In the genomic region with DNA sequence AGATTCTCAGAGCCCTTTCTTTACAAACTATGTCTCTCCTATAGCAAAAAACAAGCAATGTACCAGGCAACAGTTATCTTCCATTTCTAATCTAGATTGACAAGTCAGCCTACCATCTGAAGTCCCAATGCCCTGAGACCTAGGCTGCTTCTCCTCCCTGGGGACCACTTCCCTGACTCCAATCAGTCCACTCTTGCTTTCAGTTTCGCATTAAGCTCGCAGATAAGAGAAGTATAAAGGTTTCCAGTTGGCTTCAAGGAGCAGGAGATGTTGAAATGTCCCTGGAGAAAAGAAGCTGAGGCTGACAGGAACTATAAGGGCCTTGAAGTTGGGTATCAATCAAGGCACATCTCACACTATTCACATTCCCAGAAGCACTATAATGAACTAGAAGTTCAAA, we compare ENCODE assay signal across 9 cellular contexts. TPM values are rescaled to one million over a fixed set of nuclear protein-coding genes. Genes with fewer than 3 reads are reported as not detected.
DNase-seq lines count a peak whose midpoint lies in the region; ATAC-seq, FAIRE-seq and TF ChIP-seq lines count a peak whose summit lies in the region.
"Had no signal": no experiment of that assay in that cellular context is flagged by ENCODE, and none has a peak within 500 bp of the region (broad histone marks: within the 10 kb centered on the region; RNA-seq: fewer than 3 reads in every experiment).

No MANE protein-coding gene starts in this region.

- no peaks in the 10 kb centered on the region for H3K9me3 ChIP-seq in thoracic aorta

- peak overlapping the region in 1 of 2 donors; percentile 36 for H3K27ac ChIP-seq in thoracic aorta

- H3K9me3 Mint-ChIP-seq in activated naive CD4-positive, alpha-beta T cell treated with anti-CD3 and anti-CD28 coated beads, Interleukin-2, amount 10 ng/mL, durations not matched to agents 7 days and 5 days = no peaks in the 10 kb centered on the region
- no peaks in the 10 kb centered on the region for H3K9me3 Mint-ChIP-seq in central memory CD8-positive, alpha-beta T cell

- H3K4me3 Mint-ChIP-seq in activated naive CD4-positive, alpha-beta T cell treated with anti-CD3 and anti-CD28 coated beads, Interleukin-2, amount 10 ng/mL, durations not matched to agents 7 days and 5 days = no peak overlapping the region
- no peak overlapping the region for H3K4me3 Mint-ChIP-seq in central memory CD8-positive, alpha-beta T cell

- H3K27ac Mint-ChIP-seq in activated naive CD4-positive, alpha-beta T cell treated with anti-CD3 and anti-CD28 coated beads, Interleukin-2, amount 10 ng/mL, durations not matched to agents 7 days and 5 days = peak overlapping the region; percentile 25
- H3K27ac Mint-ChIP-seq in central memory CD8-positive, alpha-beta T cell (ENCODE audit: low read depth) = peak overlapping the region; percentile 29

- H3K27me3 Mint-ChIP-seq in activated naive CD4-positive, alpha-beta T cell treated with anti-CD3 and anti-CD28 coated beads, Interleukin-2, amount 10 ng/mL, durations not matched to agents 7 days and 5 days = no peaks in the 10 kb centered on the region
- no peaks in the 10 kb centered on the region for H3K27me3 Mint-ChIP-seq in central memory CD8-positive, alpha-beta T cell

- peak overlapping the region; percentile 11 for H3K4me3 ChIP-seq in thoracic aorta

- no peak for FAIRE-seq in urothelium cell line (lab: Jason Lieb, UNC)
- FAIRE-seq: islet of Langerhans had no signal

- CTCF ChIA-PET in activated naive CD4-positive, alpha-beta T cell treated with anti-CD3 and anti-CD28 coated beads, Interleukin-2, amount 10 ng/mL, durations not matched to agents 7 days and 5 days (lab: Charles Lee) = interaction anchor here (1.4 kb wide), 1 partner anchor 10 kb away, joined by 3 read pairs; no protein-coding TSS in a partner anchor

- no peak for DNase-seq in activated naive CD4-positive, alpha-beta T cell treated with anti-CD3 and anti-CD28 coated beads, Interleukin-2, amount 10 ng/mL, durations not matched to agents 7 days and 5 days
- no peak for DNase-seq in activated naive CD4-positive, alpha-beta T cell treated with Interleukin-2 at 50 U/mL for 16 hours
- no peak for DNase-seq in central memory CD8-positive, alpha-beta T cell (ENCODE audit: low spot score in 2 of 2)
- DNase-seq in thoracic aorta (ENCODE audit: low spot score) (no peak), inferior parietal cortex (ENCODE audit: extremely low spot score) (no peak), urothelium cell line (ENCODE audit: low spot score) (no peak)
- no peak for DNase-seq in activated CD8-positive, alpha-beta memory T cell treated with anti-CD3 and anti-CD28 coated beads, Interleukin-2, amount 50 U/mL, for 4 hours

- no peak for TF ChIP-seq CTCF in thoracic aorta (IDR thresholded peaks at IDR 0.05)

- H3K36me3 ChIP-seq in thoracic aorta = no peaks in the 10 kb centered on the region

- peaks cover 0 to 20% of the 10 kb centered on the region in 2 donors for H3K4me1 ChIP-seq in thoracic aorta (ENCODE audit: control insufficient read depth in 1 of 2, low read depth in 2 of 2)

- H3K27me3 ChIP-seq in thoracic aorta (replicated peaks; ENCODE audit: insufficient read depth) = no peaks in the 10 kb centered on the region

- ATAC-seq in HG03378 (IDR thresholded peaks at IDR 0.05; ENCODE audit: unreplicated experiment) (peak; percentile 92), thoracic aorta (ENCODE audit: insufficient number of reproducible peaks, low FRiP score, low read depth) (no peak)
- no peak for ATAC-seq in central memory CD8-positive, alpha-beta T cell (replicated peaks; ENCODE audit: extremely low read depth, poor library complexity, severe bottlenecking)

- peaks cover 7% of the 10 kb centered on the region for H3K4me1 Mint-ChIP-seq in activated naive CD4-positive, alpha-beta T cell treated with anti-CD3 and anti-CD28 coated beads, Interleukin-2, amount 10 ng/mL, durations not matched to agents 7 days and 5 days
- peaks cover 31% of the 10 kb centered on the region for H3K4me1 Mint-ChIP-seq in central memory CD8-positive, alpha-beta T cell

- peaks cover 8% of the 10 kb centered on the region for H3K36me3 Mint-ChIP-seq in activated naive CD4-positive, alpha-beta T cell treated with anti-CD3 and anti-CD28 coated beads, Interleukin-2, amount 10 ng/mL, durations not matched to agents 7 days and 5 days
- H3K36me3 Mint-ChIP-seq in central memory CD8-positive, alpha-beta T cell (ENCODE audit: insufficient read depth) = peaks cover 3% of the 10 kb centered on the region

RNA-seq across cellular contexts. Expression of gene ERP44, which starts 32.3 kb away (rescaled TPM):
- 10 to 100 TPM; 13.8 to 17.6 TPM for total RNA-seq in thoracic aorta

RNA-seq across cellular contexts. Expression of gene INVS, which starts 32.5 kb away (rescaled TPM):
- 10 to 100 TPM; 37.8 to 46.8 TPM for total RNA-seq in thoracic aorta
